Comparison of ENCODE assay signal across 8 cellular contexts in the genomic region with DNA sequence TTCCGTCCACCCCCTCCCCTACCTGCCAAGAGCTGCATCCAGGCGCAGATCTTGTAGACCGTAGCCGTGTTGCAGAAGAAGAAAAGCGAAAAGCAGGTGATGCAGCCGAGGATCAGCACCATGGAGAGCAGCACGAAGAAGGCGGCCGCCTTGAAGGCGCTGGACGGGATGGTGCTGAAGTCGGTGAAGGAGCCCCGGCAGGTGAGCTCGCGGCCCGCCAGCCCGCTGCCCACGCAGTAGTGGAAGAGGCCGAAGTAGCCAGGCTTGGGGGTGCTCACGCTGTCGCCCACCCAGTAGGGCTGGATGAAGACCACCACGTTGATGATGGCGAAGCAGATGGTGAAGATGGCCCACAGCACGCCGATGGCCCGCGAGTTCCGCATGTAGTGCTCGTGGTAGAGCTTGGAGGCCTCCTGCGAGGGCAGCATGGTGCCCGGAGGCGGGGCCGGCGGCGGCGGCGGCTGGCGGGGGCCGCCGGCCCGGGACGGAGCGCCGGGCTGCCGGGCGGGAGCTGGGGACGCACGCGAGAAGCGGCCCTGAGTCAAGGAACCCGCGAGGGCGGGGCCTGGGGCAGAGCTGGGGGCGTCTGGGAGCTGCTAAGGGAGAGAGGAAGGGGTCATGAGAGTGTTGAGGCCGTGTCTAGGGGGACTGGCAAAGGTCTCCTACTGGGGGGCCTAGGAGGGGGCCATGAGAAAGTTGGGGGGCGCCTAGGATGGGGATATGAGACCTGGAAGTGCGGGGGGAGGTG. TPM values are rescaled to one million over a fixed set of nuclear protein-coding genes. Genes with fewer than 3 reads are reported as not detected.
DNase-seq lines count a peak whose midpoint lies in the region; ATAC-seq lines count a peak whose summit lies in the region.

No MANE protein-coding gene starts in this region.

- H3K36me3 Mint-ChIP-seq in activated naive CD4-positive, alpha-beta T cell treated with anti-CD3 and anti-CD28 coated beads, Interleukin-2, amount 10 ng/mL, durations not matched to agents 7 days and 5 days: no peaks in the 10 kb centered on the region

- H3K27ac Mint-ChIP-seq in activated naive CD4-positive, alpha-beta T cell treated with anti-CD3 and anti-CD28 coated beads, Interleukin-2, amount 10 ng/mL, durations not matched to agents 7 days and 5 days: no peak overlapping the region

- H3K9me3 Mint-ChIP-seq in activated naive CD4-positive, alpha-beta T cell treated with anti-CD3 and anti-CD28 coated beads, Interleukin-2, amount 10 ng/mL, durations not matched to agents 7 days and 5 days: peaks cover 2% of the 10 kb centered on the region

- ATAC-seq in GM21786 (IDR thresholded peaks at IDR 0.05; ENCODE audit: unreplicated experiment): no peak

- peaks cover 64% of the 10 kb centered on the region for H3K27me3 Mint-ChIP-seq in activated naive CD4-positive, alpha-beta T cell treated with anti-CD3 and anti-CD28 coated beads, Interleukin-2, amount 10 ng/mL, durations not matched to agents 7 days and 5 days

- H3K4me3 Mint-ChIP-seq in activated naive CD4-positive, alpha-beta T cell treated with anti-CD3 and anti-CD28 coated beads, Interleukin-2, amount 10 ng/mL, durations not matched to agents 7 days and 5 days: no peak overlapping the region

- H3K4me1 Mint-ChIP-seq in activated naive CD4-positive, alpha-beta T cell treated with anti-CD3 and anti-CD28 coated beads, Interleukin-2, amount 10 ng/mL, durations not matched to agents 7 days and 5 days: peaks cover 5% of the 10 kb centered on the region

- CTCF ChIA-PET in activated naive CD4-positive, alpha-beta T cell treated with anti-CD3 and anti-CD28 coated beads, Interleukin-2, amount 10 ng/mL, durations not matched to agents 7 days and 5 days (lab: Charles Lee): no interaction called here

- DNase-seq in CD1c-positive myeloid dendritic cell (ENCODE audit: extremely low spot score) (peak; percentile 13), LHCN-M2 (ENCODE audit: low read depth) (peak; percentile 5), iPS DF 4.7 (ENCODE audit: extremely low read depth, low spot score) (peak; percentile 78), GM19238 (ENCODE audit: insufficient read length, low spot score) (no peak), NOMO-1 treated with DMSO at 0.1 percent for 48 hours (lab: John Stamatoyannopoulos, UW; ENCODE audit: unreplicated experiment) (no peak)
- peak; percentile 76 for DNase-seq in activated naive CD4-positive, alpha-beta T cell treated with anti-CD3 and anti-CD28 coated beads, Interleukin-2, amount 10 ng/mL, durations not matched to agents 7 days and 5 days
- DNase-seq in stimulated activated CD4-positive, alpha-beta T cell treated with anti-CD3 and anti-CD28 coated beads, Interleukin-1b, Interleukin-23, amount 100 ng/mL, for 48 hours: peak; percentile 32

RNA-seq across cellular contexts. Expression of gene LHFPL4, which starts 1.2 kb away (rescaled TPM):
- not detected in 2 replicates for total RNA-seq in LHCN-M2 (2014; rRNA removed)
- polyA plus RNA-seq in LHCN-M2 (2012): not detected

Comparison
In these comparisons a context has a peak if more than half of its experiments do, and no peak if none do; other contexts are left out.
1. DNase-seq: peak in CD1c-positive myeloid dendritic cell (single experiment), LHCN-M2 (single experiment), activated naive CD4-positive, alpha-beta T cell treated with anti-CD3 and anti-CD28 coated beads, Interleukin-2, amount 10 ng/mL, durations not matched to agents 7 days and 5 days (single experiment), iPS DF 4.7 (single experiment) and stimulated activated CD4-positive, alpha-beta T cell treated with anti-CD3 and anti-CD28 coated beads, Interleukin-1b, Interleukin-23, amount 100 ng/mL, for 48 hours (single experiment); none in GM19238 (single experiment) and NOMO-1 treated with DMSO at 0.1 percent for 48 hours (single experiment).